Comparison of ENCODE assay signal across 27 cellular contexts in the genomic region with DNA sequence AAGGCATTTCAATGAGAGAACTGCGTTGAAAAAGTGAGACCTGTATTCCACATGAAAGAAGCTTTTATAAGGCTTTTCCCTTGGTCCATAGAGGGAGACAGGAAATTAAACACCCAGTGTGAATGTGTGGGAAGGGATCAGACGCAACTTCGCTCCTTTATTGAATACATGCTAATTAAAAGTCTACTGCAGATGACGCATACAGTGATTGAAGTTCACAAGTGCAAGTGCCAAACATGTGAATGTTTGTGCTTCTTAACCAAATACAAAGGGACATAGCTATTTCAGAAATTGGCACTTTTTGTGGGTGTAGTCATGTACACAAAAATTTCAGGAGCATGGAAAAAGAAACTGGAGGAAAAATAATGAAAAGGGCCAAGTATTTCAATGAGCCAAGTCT.
"Had no signal": no experiment of that assay in that cellular context is flagged by ENCODE, and none has a peak within 500 bp of the region (broad histone marks: within the 10 kb centered on the region; RNA-seq: fewer than 3 reads in every experiment).

No MANE protein-coding gene starts in this region.

- H3K4me1 Mint-ChIP-seq: activated CD4-positive, alpha-beta T cell treated with anti-CD3 and anti-CD28 coated beads, Interleukin-2, amount 10 ng/mL, durations not matched to agents 24 days and 14 days; central memory CD8-positive, alpha-beta T cell; naive B cell; stimulated activated memory B cell treated with anti-CD40 and anti-IgM and Interleukin-4, amounts not matched to agents 10 μg/mL and 1 μg/mL and 100 μg/mL, for 72 hours had no signal

- H3K36me3 ChIP-seq: esophagus muscularis mucosa, left ventricle myocardium inferior, neutrophil, stomach, thyroid gland, upper lobe of left lung, vagina had no signal

- H3K9me3 ChIP-seq: esophagus muscularis mucosa, left ventricle myocardium inferior, neutrophil, stomach, thyroid gland, upper lobe of left lung, vagina had no signal

- H3K27ac ChIP-seq: esophagus muscularis mucosa, left ventricle myocardium inferior, neutrophil, stomach, thyroid gland, upper lobe of left lung, vagina had no signal

- H3K4me3 ChIP-seq: esophagus muscularis mucosa, left ventricle myocardium inferior, stomach, thyroid gland, upper lobe of left lung, vagina had no signal

- H3K27me3 ChIP-seq: neutrophil, thyroid gland, upper lobe of left lung, vagina had no signal

- H3K4me3 Mint-ChIP-seq: activated CD4-positive, alpha-beta memory T cell treated with anti-CD3 and anti-CD28 coated beads for 36 hours; activated CD4-positive, alpha-beta T cell treated with anti-CD3 and anti-CD28 coated beads, Interleukin-2, amount 10 ng/mL, durations not matched to agents 24 days and 14 days; activated T-helper 1 cell treated with anti-CD3 and anti-CD28 coated beads, Interleukin-12 subunit alpha, Interleukin-12 subunit beta, Interleukin-2, Interleukin-4 antibody, amounts not matched to agents 30 ng/mL and 10 ng/mL and 1 ng/mL, durations not matched to agents 14 hours and 24 hours and 36 hours; central memory CD8-positive, alpha-beta T cell; naive B cell; nephron progenitor cell; stimulated activated memory B cell treated with anti-CD40 and anti-IgM and Interleukin-4, amounts not matched to agents 10 μg/mL and 1 μg/mL and 100 μg/mL, for 72 hours had no signal

- DNase-seq: activated CD4-positive, alpha-beta memory T cell treated with anti-CD3 and anti-CD28 coated beads for 36 hours; activated CD4-positive, alpha-beta T cell treated with anti-CD3 and anti-CD28 coated beads, Interleukin-2, amount 10 ng/mL, durations not matched to agents 24 days and 14 days; activated CD4-positive, CD25-positive, alpha-beta regulatory T cell treated with anti-CD3 and anti-CD28 coated beads, Interleukin-2, amount 50 U/mL, for 72 hours; activated CD8-positive, alpha-beta memory T cell treated with anti-CD3 and anti-CD28 coated beads, Interleukin-2, amount 50 U/mL, for 4 hours; activated effector memory CD4-positive, alpha-beta T cell treated with anti-CD3 and anti-CD28 coated beads, Interleukin-2, amount 50 U/mL, for 16 hours; activated naive CD4-positive, alpha-beta T cell treated with anti-CD3 and anti-CD28 coated beads, Interleukin-2, amount 50 U/mL, for 16 hours; activated T-cell treated with anti-CD3 and anti-CD28 coated beads, Interleukin-2, amount 50 U/mL, for 1 hour; amniotic stem cell; dermis blood vessel endothelial cell; effector CD4-positive, alpha-beta T cell; left ventricle myocardium inferior; naive B cell; nephron progenitor cell; small intestine; stimulated activated CD4-positive, alpha-beta T cell treated with anti-CD3 and anti-CD28 coated beads, Interleukin-1b, Interleukin-23, amount 100 ng/mL, for 48 hours; stimulated activated CD4-positive, alpha-beta T cell treated with anti-CD3 and anti-CD28 coated beads, Interleukin-4, amount 100 ng/mL, for 4 hours; stimulated activated CD8-positive, alpha-beta memory T cell treated with anti-CD3 and anti-CD28 coated beads, Interleukin-4, amount 100 ng/mL, for 48 hours; stomach; T-helper 2 cell; thyroid gland; upper lobe of left lung had no signal

- H3K4me1 ChIP-seq: esophagus muscularis mucosa, left ventricle myocardium inferior, stomach, thyroid gland, upper lobe of left lung, vagina had no signal

- H3K27ac Mint-ChIP-seq: activated CD4-positive, alpha-beta memory T cell treated with anti-CD3 and anti-CD28 coated beads for 36 hours; activated CD4-positive, alpha-beta T cell treated with anti-CD3 and anti-CD28 coated beads, Interleukin-2, amount 10 ng/mL, durations not matched to agents 24 days and 14 days; activated T-helper 1 cell treated with anti-CD3 and anti-CD28 coated beads, Interleukin-12 subunit alpha, Interleukin-12 subunit beta, Interleukin-2, Interleukin-4 antibody, amounts not matched to agents 30 ng/mL and 10 ng/mL and 1 ng/mL, durations not matched to agents 14 hours and 24 hours and 36 hours; stimulated activated memory B cell treated with anti-CD40 and anti-IgM and Interleukin-4, amounts not matched to agents 10 μg/mL and 1 μg/mL and 100 μg/mL, for 72 hours had no signal

- H3K36me3 Mint-ChIP-seq: activated CD4-positive, alpha-beta memory T cell treated with anti-CD3 and anti-CD28 coated beads for 36 hours; stimulated activated memory B cell treated with anti-CD40 and anti-IgM and Interleukin-4, amounts not matched to agents 10 μg/mL and 1 μg/mL and 100 μg/mL, for 72 hours had no signal

- H3K9me3 Mint-ChIP-seq: activated CD4-positive, alpha-beta memory T cell treated with anti-CD3 and anti-CD28 coated beads for 36 hours; activated CD4-positive, alpha-beta T cell treated with anti-CD3 and anti-CD28 coated beads, Interleukin-2, amount 10 ng/mL, durations not matched to agents 24 days and 14 days; activated T-helper 1 cell treated with anti-CD3 and anti-CD28 coated beads, Interleukin-12 subunit alpha, Interleukin-12 subunit beta, Interleukin-2, Interleukin-4 antibody, amounts not matched to agents 30 ng/mL and 10 ng/mL and 1 ng/mL, durations not matched to agents 14 hours and 24 hours and 36 hours; central memory CD8-positive, alpha-beta T cell; nephron progenitor cell; stimulated activated memory B cell treated with anti-CD40 and anti-IgM and Interleukin-4, amounts not matched to agents 10 μg/mL and 1 μg/mL and 100 μg/mL, for 72 hours had no signal
